In genomic region chr15:101091080-101092017, GRCh38 we compare ENCODE assay signal across 11 cellular contexts.
A peak's percentile ranks its signal among the peaks of the same experiment; 100 is the strongest.
DNase-seq lines count a peak whose midpoint lies in the region; ATAC-seq and TF ChIP-seq lines count a peak whose summit lies in the region.
"Had no signal": no experiment of that assay in that cellular context is flagged by ENCODE, and none has a peak within 500 bp of the region (broad histone marks: within the 10 kb centered on the region; RNA-seq: fewer than 3 reads in every experiment).

No MANE protein-coding gene starts in this region.

- CTCF ChIA-PET in CD4-positive, alpha-beta memory T cell (lab: Charles Lee; ENCODE audit: partially characterized antibody), result interaction anchor here (1.4 to 3.3 kb wide), 6 partner anchors 10 to 169 kb away, joined by 4 to 39 read pairs (median 10); partner anchors contain the start of gene CHSY1

- peak; percentile 98 for DNase-seq in RPMI7951 (ENCODE audit: low read depth)
- DNase-seq in epidermal melanocyte (ENCODE audit: insufficient read length, low spot score), result peak; percentile 65
- no peak for DNase-seq in mesothelial cell of epicardium (ENCODE audit: low spot score in 2 of 2, unreplicated experiment in 2 of 2)
- no peak for DNase-seq in CD4-positive, alpha-beta memory T cell
- DNase-seq in naive thymus-derived CD8-positive, alpha-beta T cell, result no peak
- DNase-seq in NCI-H774 (lab: John Stamatoyannopoulos, UW), result no peak
- DNase-seq: activated effector memory CD4-positive, alpha-beta T cell treated with anti-CD3 and anti-CD28 coated beads, Interleukin-2, amount 50 U/mL, for 16 hours had no signal

- H3K9me3 Mint-ChIP-seq in mesothelial cell of epicardium, result peaks cover 4% of the 10 kb centered on the region
- no peaks in the 10 kb centered on the region for H3K9me3 Mint-ChIP-seq in CD4-positive, alpha-beta memory T cell
- no peaks in the 10 kb centered on the region for H3K9me3 Mint-ChIP-seq in naive thymus-derived CD8-positive, alpha-beta T cell

- peak overlapping the region; percentile 50 for H3K27ac Mint-ChIP-seq in mesothelial cell of epicardium
- H3K27ac Mint-ChIP-seq in CD4-positive, alpha-beta memory T cell, result no peak overlapping the region
- no peak overlapping the region for H3K27ac Mint-ChIP-seq in naive thymus-derived CD8-positive, alpha-beta T cell

- H3K4me3 ChIP-seq in CD4-positive, alpha-beta memory T cell (ENCODE audit: low read length in 2 of 2), result no peak overlapping the region
- H3K4me3 ChIP-seq: K562, SK-N-MC had no signal

- H3K36me3 ChIP-seq in CD4-positive, alpha-beta memory T cell (ENCODE audit: insufficient read depth, low read length), result no peaks in the 10 kb centered on the region

- H3K9me3 ChIP-seq in CD4-positive, alpha-beta memory T cell (ENCODE audit: control insufficient read depth in 1 of 2, low read length in 2 of 2), result no peaks in the 10 kb centered on the region

- H3K27ac ChIP-seq in temporal lobe (ENCODE audit: low read depth, low read length), result peak overlapping the region; percentile 59
- no peak overlapping the region for H3K27ac ChIP-seq in CD4-positive, alpha-beta memory T cell (ENCODE audit: low read depth, low read length)
- H3K27ac ChIP-seq: SK-N-MC had no signal

- intact Hi-C loops in CD4-positive, alpha-beta memory T cell (cut with micrococcal nuclease), result no loop called here

- no peak for TF ChIP-seq CTCF in mesothelial cell of epicardium (IDR thresholded peaks at IDR 0.05; ENCODE audit: unreplicated experiment)

- peaks cover 5% of the 10 kb centered on the region for H3K27me3 Mint-ChIP-seq in mesothelial cell of epicardium (ENCODE audit: low read depth)
- H3K27me3 Mint-ChIP-seq in CD4-positive, alpha-beta memory T cell, result peaks cover 3 to 6% of the 10 kb centered on the region in 2 donors
- peaks cover 0 to 5% (median 0%) of the 10 kb centered on the region in 5 donors for H3K27me3 Mint-ChIP-seq in naive thymus-derived CD8-positive, alpha-beta T cell

- H3K4me3 Mint-ChIP-seq in mesothelial cell of epicardium, result no peak overlapping the region
- H3K4me3 Mint-ChIP-seq in CD4-positive, alpha-beta memory T cell, result no peak overlapping the region
- no peak overlapping the region for H3K4me3 Mint-ChIP-seq in naive thymus-derived CD8-positive, alpha-beta T cell

- no peak for ATAC-seq in naive thymus-derived CD8-positive, alpha-beta T cell
- no peak for ATAC-seq in GM19351 (IDR thresholded peaks at IDR 0.05; ENCODE audit: unreplicated experiment)
- ATAC-seq: K562 had no signal

- H3K4me1 Mint-ChIP-seq in mesothelial cell of epicardium, result peaks cover 11% of the 10 kb centered on the region
- H3K4me1 Mint-ChIP-seq in CD4-positive, alpha-beta memory T cell, result peaks cover 0 to 2% (median 0%) of the 10 kb centered on the region in 4 donors
- no peaks in the 10 kb centered on the region for H3K4me1 Mint-ChIP-seq in naive thymus-derived CD8-positive, alpha-beta T cell

- no peaks in the 10 kb centered on the region for H3K4me1 ChIP-seq in CD4-positive, alpha-beta memory T cell (ENCODE audit: insufficient read depth, low read length)

- H3K27me3 ChIP-seq in CD4-positive, alpha-beta memory T cell (ENCODE audit: insufficient read depth, low read length), result no peaks in the 10 kb centered on the region

- POLR2A ChIA-PET in CD4-positive, alpha-beta memory T cell (lab: Charles Lee; ENCODE audit: partially characterized antibody), result no interaction called here
- POLR2A ChIA-PET in naive thymus-derived CD8-positive, alpha-beta T cell (lab: Charles Lee), result interaction anchor here (1.3 kb wide), 1 partner anchor 167 kb away, joined by 4 read pairs; no protein-coding TSS in a partner anchor

- no peaks in the 10 kb centered on the region for H3K36me3 Mint-ChIP-seq in mesothelial cell of epicardium
- no peaks in the 10 kb centered on the region for H3K36me3 Mint-ChIP-seq in CD4-positive, alpha-beta memory T cell
- H3K36me3 Mint-ChIP-seq in naive thymus-derived CD8-positive, alpha-beta T cell, result no peaks in the 10 kb centered on the region

Comparison
In these comparisons a context has a peak if more than half of its experiments do, and no peak if none do; other contexts are left out.
1. DNase-seq: peak in RPMI7951 (single experiment) and epidermal melanocyte (single experiment); none in mesothelial cell of epicardium (0 of 2), CD4-positive, alpha-beta memory T cell (0 of 5), naive thymus-derived CD8-positive, alpha-beta T cell (0 of 10) and NCI-H774 (single experiment).